16 cellular contexts compared by ENCODE assay signal in genomic region chr2:217900780-217901360, GRCh38.
DNase-seq lines count a peak whose midpoint lies in the region; ATAC-seq, FAIRE-seq and TF ChIP-seq lines count a peak whose summit lies in the region.
"Had no signal": no experiment of that assay in that cellular context is flagged by ENCODE, and none has a peak within 500 bp of the region (broad histone marks: within the 10 kb centered on the region; RNA-seq: fewer than 3 reads in every experiment).

No MANE protein-coding gene starts in this region.

- H3K79me2 ChIP-seq in ACC112 (ENCODE audit: control insufficient read depth, insufficient read depth, low read length, unreplicated experiment), result peaks cover 28% of the 10 kb centered on the region
- H3K79me2 ChIP-seq in smooth muscle cell (ENCODE audit: low read depth), result peaks cover 33% of the 10 kb centered on the region

- H3K9ac ChIP-seq in liver (ENCODE audit: low read depth in 1 of 2, low read length in 2 of 2), result peak overlapping the region in 1 of 2 donors; percentile 50
- H3K9ac ChIP-seq in smooth muscle cell (ENCODE audit: low read depth), result no peak overlapping the region
- H3K9ac ChIP-seq: KMS-11 had no signal

- DNase-seq in chondrocyte (ENCODE audit: low spot score) (no peak), smooth muscle cell (lab: John Stamatoyannopoulos, UW; ENCODE audit: unreplicated experiment) (no peak), NCI-H2029 treated with DMSO at 0.1 percent for 48 hours (lab: John Stamatoyannopoulos, UW) (no peak), cortex of kidney (lab: John Stamatoyannopoulos, UW) (no peak), urothelium cell line (ENCODE audit: low spot score) (no peak)
- DNase-seq in stimulated activated naive CD8-positive, alpha-beta T cell treated with anti-CD3 and anti-CD28 coated beads, Interleukin-15, Interleukin-2, amounts not matched to agents 100 U/mL and 50 U/mL, for 24 hours, result no peak
- DNase-seq: activated naive CD8-positive, alpha-beta T cell treated with anti-CD3 and anti-CD28 coated beads, Interleukin-2, amount 10 ng/mL, durations not matched to agents 7 days and 5 days; activated T-cell treated with anti-CD3 and anti-CD28 coated beads, Interleukin-2, amount 50 U/mL, for 48 hours; GDM1; NCI-H1105; nephron progenitor cell; stimulated activated naive CD4-positive, alpha-beta T cell had no signal

- H2AFZ ChIP-seq in ACC112 (ENCODE audit: low read length, unreplicated experiment) (no peak overlapping the region), smooth muscle cell (ENCODE audit: low read depth) (no peak overlapping the region)

- no peaks in the 10 kb centered on the region for H3K27me3 Mint-ChIP-seq in chondrocyte (ENCODE audit: low read depth)

- peak overlapping the region; percentile 36; the same call in 1 of the 2 replicates for H3K4me3 ChIP-seq in ACC112 (ENCODE audit: low read depth, low read length)
- H3K4me3 ChIP-seq in liver (ENCODE audit: low read depth in 1 of 3, low read length in 3 of 3), result no peak overlapping the region
- no peak overlapping the region for H3K4me3 ChIP-seq in smooth muscle cell
- H3K4me3 ChIP-seq: skin epidermis had no signal

- no peak for ATAC-seq in stimulated activated naive CD8-positive, alpha-beta T cell treated with anti-CD3 and anti-CD28 coated beads, Interleukin-15, Interleukin-2, amounts not matched to agents 100 U/mL and 50 U/mL, for 24 hours

- no peaks in the 10 kb centered on the region for H3K9me3 Mint-ChIP-seq in chondrocyte (ENCODE audit: low read depth)
- H3K9me3 Mint-ChIP-seq: activated naive CD8-positive, alpha-beta T cell treated with anti-CD3 and anti-CD28 coated beads, Interleukin-2, amount 10 ng/mL, durations not matched to agents 7 days and 5 days; nephron progenitor cell had no signal

- H3K27ac Mint-ChIP-seq in chondrocyte (ENCODE audit: unreplicated experiment), result peak overlapping the region; percentile 70
- H3K27ac Mint-ChIP-seq: nephron progenitor cell had no signal

- H3K4me3 Mint-ChIP-seq in chondrocyte (ENCODE audit: unreplicated experiment), result no peak overlapping the region
- H3K4me3 Mint-ChIP-seq: activated naive CD8-positive, alpha-beta T cell treated with anti-CD3 and anti-CD28 coated beads, Interleukin-2, amount 10 ng/mL, durations not matched to agents 7 days and 5 days; nephron progenitor cell had no signal

- H3K27me3 ChIP-seq in ACC112 (ENCODE audit: insufficient read depth, low read length) (no peaks in the 10 kb centered on the region), liver (ENCODE audit: control insufficient read depth in 4 of 4, insufficient read depth in 4 of 4, low read length in 3 of 4) (no peaks in the 10 kb centered on the region), smooth muscle cell (ENCODE audit: low read depth) (no peaks in the 10 kb centered on the region)

- peaks cover 29% of the 10 kb centered on the region for H3F3A ChIP-seq in smooth muscle cell (ENCODE audit: low read depth)

- H3K36me3 Mint-ChIP-seq in chondrocyte (ENCODE audit: low read depth), result peaks cover 26% of the 10 kb centered on the region

- peak overlapping the region; percentile 79 for H3K4me2 ChIP-seq in smooth muscle cell
- H3K4me2 ChIP-seq: KMS-11 had no signal

- peaks cover 14% of the 10 kb centered on the region; the same call in 1 of the 2 replicates for H3K36me3 ChIP-seq in ACC112 (ENCODE audit: insufficient read depth, low read length)
- peaks cover 2 to 12% (median 6%) of the 10 kb centered on the region in 4 donors for H3K36me3 ChIP-seq in liver (ENCODE audit: control insufficient read depth in 4 of 4, insufficient read depth in 3 of 4, low read depth in 1 of 4, low read length in 3 of 4)
- H3K36me3 ChIP-seq in smooth muscle cell (ENCODE audit: low read depth), result peaks cover 5% of the 10 kb centered on the region

- peaks cover 70% of the 10 kb centered on the region for H3K4me1 Mint-ChIP-seq in chondrocyte (ENCODE audit: low read depth)

- TF ChIP-seq CTCF in chondrocyte (IDR thresholded peaks at IDR 0.05) (no peak), liver (IDR thresholded peaks at IDR 0.05; ENCODE audit: low read depth, low read length, missing input control) (no peak), smooth muscle cell (IDR thresholded peaks at IDR 0.05; ENCODE audit: borderline replicate concordance, insufficient read depth, poor library complexity, severe bottlenecking) (no peak)

- no peak for TF ChIP-seq RAD21 in liver (IDR thresholded peaks at IDR 0.05)

- H3K4me1 ChIP-seq in ACC112 (ENCODE audit: control insufficient read depth, insufficient read depth, low read length, unreplicated experiment), result peaks cover 61% of the 10 kb centered on the region
- H3K4me1 ChIP-seq in liver (ENCODE audit: control insufficient read depth in 4 of 4, insufficient read depth in 4 of 4, low read length in 3 of 4), result peaks cover 55 to 91% (median 76%) of the 10 kb centered on the region in 4 donors
- peaks cover 5% of the 10 kb centered on the region for H3K4me1 ChIP-seq in smooth muscle cell (ENCODE audit: low read depth)

- peaks cover 96% of the 10 kb centered on the region for H4K20me1 ChIP-seq in smooth muscle cell (ENCODE audit: low read depth)

- WGBS in liver, result 92% methylated on average over 7 of the region's 7 CpGs
- WGBS in smooth muscle cell (ENCODE audit: low lambda C conversion rate), result 99% methylated on average over 7 of the region's 7 CpGs

- H3K9me3 ChIP-seq in liver (ENCODE audit: control insufficient read depth in 4 of 4, low read length in 3 of 4) (no peaks in the 10 kb centered on the region), smooth muscle cell (replicated peaks; ENCODE audit: low read depth) (no peaks in the 10 kb centered on the region)

- FAIRE-seq in urothelium cell line (lab: Jason Lieb, UNC), result no peak

- no peak overlapping the region for H3K27ac ChIP-seq in ACC112 (ENCODE audit: low read depth, low read length)
- H3K27ac ChIP-seq in liver (ENCODE audit: low read depth in 1 of 2, low read length in 2 of 2), result peak overlapping the region; percentile 95 to 97
- peak overlapping the region; percentile 86 for H3K27ac ChIP-seq in smooth muscle cell (ENCODE audit: low read depth)
- H3K27ac ChIP-seq: KMS-11 had no signal

TF ChIP-seq in liver, 16 proteins besides CTCF, POLR2A, EP300 and RAD21:
- TF ChIP-seq NR2F2 (IDR thresholded peaks at IDR 0.05) (no peak), YY1 (IDR thresholded peaks at IDR 0.05) (no peak)
